Comparison of ENCODE assay signal across 23 cellular contexts in the genomic region with DNA sequence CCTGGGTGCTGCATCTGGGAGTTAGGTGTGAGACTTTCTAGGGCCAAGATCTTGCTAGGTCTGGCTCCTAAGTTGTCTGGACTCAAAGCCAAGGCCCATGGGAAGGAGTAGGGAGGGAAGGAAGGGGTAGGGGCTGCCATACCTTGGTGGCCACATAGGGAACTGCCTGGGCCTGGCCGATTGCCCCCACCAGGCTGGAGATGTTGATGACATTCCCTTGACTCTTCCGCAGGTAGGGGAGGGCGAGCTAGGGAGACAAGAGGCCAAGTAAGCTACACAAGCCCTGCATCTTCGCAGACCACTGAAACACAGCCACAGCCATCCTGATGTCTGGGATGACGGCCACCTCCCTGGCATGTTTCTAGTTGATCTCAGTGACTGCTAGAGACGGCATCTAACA. TPM values are rescaled to one million over a fixed set of nuclear protein-coding genes. Genes with fewer than 3 reads are reported as not detected.
"Had no signal": no experiment of that assay in that cellular context is flagged by ENCODE, and none has a peak within 500 bp of the region (broad histone marks: within the 10 kb centered on the region; RNA-seq: fewer than 3 reads in every experiment).

No MANE protein-coding gene starts in this region.

- ATAC-seq: activated CD4-positive, CD25-positive, alpha-beta regulatory T cell treated with anti-CD3 and anti-CD28 coated beads, Interleukin-2, amount 50 U/mL, for 24 hours; activated CD8-positive, alpha-beta memory T cell treated with anti-CD3 and anti-CD28 coated beads, Interleukin-2, amount 10 ng/mL, durations not matched to agents 7 days and 5 days; activated naive CD4-positive, alpha-beta T cell treated with anti-CD3 and anti-CD28 coated beads, Interleukin-2, amount 50 U/mL, for 72 hours; naive thymus-derived CD4-positive, alpha-beta T cell; stimulated activated naive CD8-positive, alpha-beta T cell treated with anti-CD3 and anti-CD28 coated beads, Interleukin-15, Interleukin-2, amounts not matched to agents 100 U/mL and 50 U/mL, for 24 hours had no signal

- H3K27me3 ChIP-seq: brain microvascular endothelial cell, testis, vagina had no signal

- H3K4me3 ChIP-seq: lung, testis, vagina had no signal

- DNase-seq: activated CD4-positive, alpha-beta T cell treated with anti-CD3 and anti-CD28 coated beads, Interleukin-2, amount 50 U/mL, for 48 hours; activated CD8-positive, alpha-beta memory T cell treated with anti-CD3 and anti-CD28 coated beads, Interleukin-2, amount 10 ng/mL, durations not matched to agents 7 days and 5 days; activated effector memory CD4-positive, alpha-beta T cell treated with anti-CD3 and anti-CD28 coated beads, Interleukin-2, amount 50 U/mL, for 16 hours; activated T-cell treated with anti-CD3 and anti-CD28 coated beads, Interleukin-2, amount 50 U/mL, for 24 hours; amygdala; brain microvascular endothelial cell; hypothalamus; immature natural killer cell; naive thymus-derived CD4-positive, alpha-beta T cell; nucleus accumbens; stimulated activated CD4-positive, alpha-beta T cell treated with anti-CD3 and anti-CD28 coated beads, Interleukin-2, amount 100 ng/mL, for 48 hours; stimulated activated naive CD8-positive, alpha-beta T cell treated with anti-CD3 and anti-CD28 coated beads, Interleukin-15, Interleukin-2, amounts not matched to agents 100 U/mL and 50 U/mL, for 24 hours; testis had no signal

- H3K27ac ChIP-seq: brain microvascular endothelial cell, testis, vagina had no signal

- H3K9me3 ChIP-seq: testis, vagina had no signal

- H3K36me3 ChIP-seq: brain microvascular endothelial cell, vagina had no signal

RNA-seq across cellular contexts. Expression of a gene that starts 21.4 kb away (rescaled TPM):
- polyA plus RNA-seq: immature natural killer cell had no signal

RNA-seq across cellular contexts. Expression of a gene that starts 59.6 kb away (rescaled TPM):
- total RNA-seq: activated CD8-positive, alpha-beta memory T cell treated with anti-CD3 and anti-CD28 coated beads, Interleukin-2, amount 10 ng/mL, durations not matched to agents 7 days and 5 days; activated naive CD4-positive, alpha-beta T cell treated with anti-CD3 and anti-CD28 coated beads, Interleukin-2, amount 50 U/mL, for 72 hours; cerebellum; dermis microvascular lymphatic vessel endothelial cell; glomerular endothelial cell; lung; mononuclear cell; naive thymus-derived CD4-positive, alpha-beta T cell; T-helper 1 cell treated with Interleukin-12 subunit alpha and Interleukin-12 subunit beta and Interleukin-4 antibody, amounts not matched to agents 30 ng/mL and 1 ng/mL, for 36 hours; testis; vagina had no signal
- polyA plus RNA-seq: esophagus; immature natural killer cell; lung; naive thymus-derived CD4-positive, alpha-beta T cell had no signal
